In the genomic region with DNA sequence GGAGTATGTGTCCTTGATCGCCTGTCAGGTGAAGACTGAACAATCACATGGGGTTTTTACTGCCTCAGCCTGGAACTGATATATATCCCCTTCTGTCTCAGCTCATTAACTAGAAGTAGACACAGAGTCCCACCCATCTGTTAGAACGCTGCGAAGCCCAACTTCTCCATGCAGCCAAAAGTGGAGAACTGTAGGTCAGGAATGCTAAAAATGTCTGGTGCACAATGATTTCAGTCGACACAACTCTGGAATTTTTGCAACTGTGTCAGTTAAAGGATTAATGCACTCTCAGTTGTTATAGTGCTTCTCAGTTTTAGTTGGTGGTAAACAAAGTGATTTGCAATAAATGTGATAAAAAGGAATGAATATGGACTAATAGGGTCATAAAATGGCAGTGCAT, we compare ENCODE assay signal across 17 cellular contexts.
DNase-seq lines count a peak whose midpoint lies in the region; ATAC-seq and TF ChIP-seq lines count a peak whose summit lies in the region.
"Had no signal": no experiment of that assay in that cellular context is flagged by ENCODE, and none has a peak within 500 bp of the region (broad histone marks: within the 10 kb centered on the region; RNA-seq: fewer than 3 reads in every experiment).

No MANE protein-coding gene starts in this region.

- H4K20me1 ChIP-seq in fibroblast of lung (ENCODE audit: control insufficient read depth, extremely low read depth, insufficient read depth, low read length) (no peaks in the 10 kb centered on the region), osteoblast (ENCODE audit: insufficient read depth, low read length) (no peaks in the 10 kb centered on the region)

- in situ Hi-C loops in ACHN (cut with HindIII; ENCODE audit: low pct_ligation_motif_present, low pct_unique_long_range_greater_than_20kb, low sequenced_read_pairs): no loop called here

- H3K27ac ChIP-seq in fibroblast of lung (ENCODE audit: insufficient read depth, low read length) (no peak overlapping the region), osteoblast (ENCODE audit: low read depth, low read length) (no peak overlapping the region), SJCRH30 (no peak overlapping the region)
- H3K27ac ChIP-seq: 22Rv1, PC-9, VCaP had no signal

- H3K4me3 ChIP-seq in fibroblast of lung (replicated peaks in 1 of 4; ENCODE audit: control extremely low read depth in 1 of 4, insufficient read depth in 1 of 4, low read depth in 3 of 4, low read length in 4 of 4) (no peak overlapping the region), osteoblast (ENCODE audit: insufficient read depth, low read length) (no peak overlapping the region), SJCRH30 (no peak overlapping the region)
- H3K4me3 ChIP-seq: PC-9 had no signal

- H3K4me3 Mint-ChIP-seq in T-cell: peak overlapping the region in 1 of 3 donors; percentile 39
- no peak overlapping the region for H3K4me3 Mint-ChIP-seq in stimulated activated memory B cell treated with anti-CD40 and anti-IgM and Interleukin-4, amounts not matched to agents 10 μg/mL and 1 μg/mL and 100 μg/mL, for 72 hours
- H3K4me3 Mint-ChIP-seq: CD4-positive, alpha-beta T cell had no signal

- POLR2A ChIA-PET in T-cell (lab: Charles Lee): interaction anchor here in 1 of 2 donors (0.6 kb wide), 2 partner anchors 40 to 470 kb away, joined by 3 to 10 read pairs; no protein-coding TSS in a partner anchor

- CTCF ChIA-PET in T-cell (lab: Charles Lee): interaction anchor here (0.6 to 1.0 kb wide), 4 partner anchors 8 to 294 kb away, joined by 3 to 5 read pairs (median 4); no protein-coding TSS in a partner anchor

- H3K79me2 ChIP-seq in fibroblast of lung (ENCODE audit: control insufficient read depth, insufficient read depth, low read length) (no peaks in the 10 kb centered on the region), osteoblast (ENCODE audit: insufficient read depth, low read length) (no peaks in the 10 kb centered on the region)

- H3K9me3 ChIP-seq in fibroblast of lung (ENCODE audit: control insufficient read depth, insufficient read depth, low read depth, low read length) (no peaks in the 10 kb centered on the region), osteoblast (ENCODE audit: low read depth, low read length) (no peaks in the 10 kb centered on the region), SJCRH30 (replicated peaks) (no peaks in the 10 kb centered on the region)

- peaks cover 5% of the 10 kb centered on the region for H3K36me3 Mint-ChIP-seq in T-cell
- H3K36me3 Mint-ChIP-seq in stimulated activated memory B cell treated with anti-CD40 and anti-IgM and Interleukin-4, amounts not matched to agents 10 μg/mL and 1 μg/mL and 100 μg/mL, for 72 hours: no peaks in the 10 kb centered on the region

- H3K4me1 Mint-ChIP-seq in T-cell: peaks cover 66 to 77% (median 69%) of the 10 kb centered on the region in 3 donors
- no peaks in the 10 kb centered on the region for H3K4me1 Mint-ChIP-seq in stimulated activated memory B cell treated with anti-CD40 and anti-IgM and Interleukin-4, amounts not matched to agents 10 μg/mL and 1 μg/mL and 100 μg/mL, for 72 hours

- H3K36me3 ChIP-seq in fibroblast of lung (ENCODE audit: control insufficient read depth, insufficient read depth, low read length): no peaks in the 10 kb centered on the region
- no peaks in the 10 kb centered on the region for H3K36me3 ChIP-seq in osteoblast (ENCODE audit: insufficient read depth, low read length)
- H3K36me3 ChIP-seq in SJCRH30: no peaks in the 10 kb centered on the region

- H3K9ac ChIP-seq in fibroblast of lung (ENCODE audit: insufficient read depth, low read length): no peak overlapping the region

- H3K27ac Mint-ChIP-seq in T-cell: peak overlapping the region; percentile 71 to 72
- H3K27ac Mint-ChIP-seq in stimulated activated memory B cell treated with anti-CD40 and anti-IgM and Interleukin-4, amounts not matched to agents 10 μg/mL and 1 μg/mL and 100 μg/mL, for 72 hours: no peak overlapping the region
- H3K27ac Mint-ChIP-seq: CD4-positive, alpha-beta T cell had no signal

- DNase-seq in NCI-H82 (lab: John Stamatoyannopoulos, UW): peak; percentile 51
- no peak for DNase-seq in NCI-H82 treated with DMSO at 0.1 percent for 48 hours (lab: John Stamatoyannopoulos, UW; ENCODE audit: unreplicated experiment)
- no peak for DNase-seq in T-cell
- DNase-seq in fibroblast of lung (ENCODE audit: low read depth in 2 of 2): peak; percentile 11 to 85
- DNase-seq in osteoblast (ENCODE audit: insufficient read length, low spot score, missing footprints): peak; percentile 42
- no peak for DNase-seq in SJCRH30
- DNase-seq in ACHN: no peak
- DNase-seq: activated naive CD4-positive, alpha-beta T cell treated with anti-CD3 and anti-CD28 coated beads, Interleukin-2, amount 50 U/mL, for 16 hours; caudate nucleus; CD4-positive, alpha-beta T cell; glutamatergic neuron; kidney; NCI-H510A treated with DMSO at 0.1 percent for 48 hours; PC-9 had no signal

- H2AFZ ChIP-seq in fibroblast of lung (ENCODE audit: low read length) (peak overlapping the region; percentile 5), osteoblast (ENCODE audit: low read length) (no peak overlapping the region)
- H2AFZ ChIP-seq: PC-9 had no signal

- H3K27me3 Mint-ChIP-seq in T-cell: no peaks in the 10 kb centered on the region
- H3K27me3 Mint-ChIP-seq in stimulated activated memory B cell treated with anti-CD40 and anti-IgM and Interleukin-4, amounts not matched to agents 10 μg/mL and 1 μg/mL and 100 μg/mL, for 72 hours: no peaks in the 10 kb centered on the region
- H3K27me3 Mint-ChIP-seq: CD4-positive, alpha-beta T cell had no signal

- no peaks in the 10 kb centered on the region for H3K9me3 Mint-ChIP-seq in T-cell
- H3K9me3 Mint-ChIP-seq in stimulated activated memory B cell treated with anti-CD40 and anti-IgM and Interleukin-4, amounts not matched to agents 10 μg/mL and 1 μg/mL and 100 μg/mL, for 72 hours: no peaks in the 10 kb centered on the region
- H3K9me3 Mint-ChIP-seq: CD4-positive, alpha-beta T cell had no signal

- ATAC-seq in T-cell (replicated peaks in 1 of 4): no peak
- ATAC-seq in stimulated activated memory B cell treated with anti-CD40 and anti-IgM and Interleukin-4, amounts not matched to agents 10 μg/mL and 1 μg/mL and 100 μg/mL, for 72 hours: no peak

- H3K4me1 ChIP-seq in fibroblast of lung (ENCODE audit: control insufficient read depth, extremely low read depth, insufficient read depth, low read length): peaks cover 4% of the 10 kb centered on the region
- H3K4me1 ChIP-seq in osteoblast (ENCODE audit: insufficient read depth, low read length): no peaks in the 10 kb centered on the region
- H3K4me1 ChIP-seq in SJCRH30: peaks cover 14% of the 10 kb centered on the region

- peak overlapping the region; percentile 32 for H3K4me2 ChIP-seq in fibroblast of lung (ENCODE audit: extremely low read depth, insufficient read depth, low read length)
- no peak overlapping the region for H3K4me2 ChIP-seq in osteoblast (ENCODE audit: insufficient read depth, low read length)
- H3K4me2 ChIP-seq: PC-9 had no signal

- H3K27me3 ChIP-seq in fibroblast of lung (ENCODE audit: control insufficient read depth, insufficient read depth, low read length) (no peaks in the 10 kb centered on the region), osteoblast (ENCODE audit: insufficient read depth, low read length) (no peaks in the 10 kb centered on the region), SJCRH30 (no peaks in the 10 kb centered on the region)

- TF ChIP-seq CTCF in fibroblast of lung (conservative IDR thresholded peaks at IDR 0.05 in 1 of 2, IDR thresholded peaks at IDR 0.05 in 1 of 2; ENCODE audit: low read depth in 1 of 2, low read length in 2 of 2) (no peak), osteoblast (IDR thresholded peaks at IDR 0.05; ENCODE audit: extremely low read depth, low read depth, low read length) (no peak)

Comparison
In these comparisons a context has a peak if more than half of its experiments do, and no peak if none do; other contexts are left out.
1. DNase-seq: peak in NCI-H82 (single experiment), fibroblast of lung (2 of 2) and osteoblast (single experiment); none in NCI-H82 treated with DMSO at 0.1 percent for 48 hours (single experiment), T-cell (0 of 34), SJCRH30 (0 of 2) and ACHN (single experiment).